ENCODE assay signal across 18 cellular contexts in the genomic region with DNA sequence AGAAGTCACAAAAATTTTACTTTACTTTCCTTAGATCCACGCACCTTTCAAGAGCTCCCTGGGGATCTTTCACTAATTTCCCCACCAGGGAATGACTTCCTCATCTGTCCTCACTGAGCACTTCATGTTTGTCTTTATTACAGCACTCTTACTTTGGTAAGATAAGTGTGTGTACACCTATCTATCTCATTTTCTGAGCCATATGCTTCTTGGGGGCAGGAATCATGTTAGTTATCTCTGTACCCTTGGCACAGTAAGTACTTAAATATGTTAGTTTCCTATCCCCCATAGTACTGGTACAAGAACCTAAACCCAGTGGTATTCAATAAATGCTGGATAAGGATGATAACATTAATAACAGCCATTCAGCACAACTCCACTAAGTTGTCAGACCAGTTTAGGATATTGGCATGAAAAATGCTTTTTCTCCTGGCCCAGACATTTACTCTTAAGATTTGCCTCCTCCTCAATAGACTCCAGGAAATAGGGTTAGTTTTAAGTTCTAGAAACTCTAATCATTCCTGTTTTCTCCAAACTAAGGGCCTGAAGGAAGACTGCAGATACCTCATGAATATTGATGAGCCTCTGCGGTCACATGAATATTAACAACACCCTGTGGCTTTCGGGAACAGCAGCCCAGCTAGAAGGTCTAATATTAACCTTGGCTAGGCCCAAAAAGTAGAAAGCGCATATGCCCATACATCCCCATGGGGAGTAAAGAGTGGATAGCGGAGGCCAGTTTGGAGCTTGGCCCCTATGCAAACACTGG. TPM values are rescaled to one million over a fixed set of nuclear protein-coding genes. Genes with fewer than 3 reads are reported as not detected.
DNase-seq lines count a peak whose midpoint lies in the region; ATAC-seq and TF ChIP-seq lines count a peak whose summit lies in the region.
"Had no signal": no experiment of that assay in that cellular context is flagged by ENCODE, and none has a peak within 500 bp of the region (broad histone marks: within the 10 kb centered on the region; RNA-seq: fewer than 3 reads in every experiment).

No MANE protein-coding gene starts in this region.

- H3K9ac ChIP-seq in duodenal mucosa (ENCODE audit: low read depth in 1 of 2, low read length in 2 of 2): peak overlapping the region in 1 of 2 donors; percentile 34

- H3K4me1 ChIP-seq in PC-9 (replicated peaks; ENCODE audit: insufficient read depth): peaks cover 42% of the 10 kb centered on the region
- H3K4me1 ChIP-seq in duodenal mucosa (ENCODE audit: control insufficient read depth in 1 of 2, insufficient read depth in 2 of 2, low read length in 2 of 2): peaks cover 62 to 69% of the 10 kb centered on the region in 2 donors
- H3K4me1 ChIP-seq in muscle layer of duodenum (ENCODE audit: control insufficient read depth in 1 of 2, insufficient read depth in 2 of 2, low read length in 2 of 2): peaks cover 0 to 6% of the 10 kb centered on the region in 2 donors

- DNase-seq in Ammon's horn (ENCODE audit: low spot score): peak; percentile 14
- DNase-seq in PC-9: peak in 1 of 2 experiments; percentile 44
- DNase-seq in activated naive CD4-positive, alpha-beta T cell treated with anti-CD3 and anti-CD28 coated beads, Interleukin-2, amount 50 U/mL, for 72 hours (ENCODE audit: low spot score in 2 of 2): no peak
- DNase-seq in dedifferentiated amniotic fluid mesenchymal stem cell (ENCODE audit: extremely low spot score): no peak
- no peak for DNase-seq in GDM1 (lab: John Stamatoyannopoulos, UW)
- DNase-seq: activated CD4-positive, CD25-positive, alpha-beta regulatory T cell treated with anti-CD3 and anti-CD28 coated beads, Interleukin-2, amount 50 U/mL, for 72 hours; CD8-positive, alpha-beta T cell; Kasumi-1; NCI-H1436; nephron progenitor cell; stimulated activated CD4-positive, alpha-beta T cell treated with anti-CD3 and anti-CD28 coated beads, Interleukin-12 subunit alpha, Interleukin-12 subunit beta, amount 100 ng/mL, for 4 hours; stimulated activated naive B cell treated with anti-CD40 and anti-IgM and Interleukin-4, amounts not matched to agents 10 μg/mL and 1 μg/mL and 100 μg/mL, for 72 hours; upper lobe of left lung had no signal

- H3K27ac ChIP-seq in PC-9 (no peak overlapping the region), duodenal mucosa (ENCODE audit: low read depth, low read length) (peak overlapping the region; percentile 70), muscle layer of duodenum (ENCODE audit: low read length) (peak overlapping the region; percentile 81)

- no peaks in the 10 kb centered on the region for H3K9me3 Mint-ChIP-seq in activated naive CD4-positive, alpha-beta T cell treated with anti-CD3 and anti-CD28 coated beads, Interleukin-2, amount 50 U/mL, for 72 hours
- H3K9me3 Mint-ChIP-seq: CD8-positive, alpha-beta T cell; nephron progenitor cell; stimulated activated naive B cell treated with anti-CD40 and anti-IgM and Interleukin-4, amounts not matched to agents 10 μg/mL and 1 μg/mL and 100 μg/mL, for 72 hours; T-helper 1 cell treated with Interleukin-12 subunit alpha and Interleukin-12 subunit beta and Interleukin-4 antibody, amounts not matched to agents 30 μg/mL and 1 μg/mL, for 36 hours had no signal

- intact Hi-C loops in PC-9 (cut with micrococcal nuclease; ENCODE audit: unreplicated experiment): no loop called here

- H3K4me3 ChIP-seq in PC-9 (no peak overlapping the region), duodenal mucosa (ENCODE audit: low read depth in 1 of 2, low read length in 2 of 2) (peak overlapping the region in 1 of 2 donors; percentile 36), muscle layer of duodenum (ENCODE audit: low read depth in 1 of 2, low read length in 2 of 2) (no peak overlapping the region)
- H3K4me3 ChIP-seq: upper lobe of left lung had no signal

- no peak for TF ChIP-seq CTCF in PC-9 (conservative IDR thresholded peaks at IDR 0.05)

- H3K4me2 ChIP-seq in PC-9: peak overlapping the region; percentile 34

- H3K36me3 ChIP-seq in PC-9 (ENCODE audit: low read depth) (no peaks in the 10 kb centered on the region), duodenal mucosa (ENCODE audit: control insufficient read depth in 1 of 2, insufficient read depth in 2 of 2, low read length in 2 of 2) (no peaks in the 10 kb centered on the region), muscle layer of duodenum (ENCODE audit: control insufficient read depth in 1 of 2, insufficient read depth in 2 of 2, low read length in 2 of 2) (peaks cover 0 to 8% of the 10 kb centered on the region in 2 donors)
- H3K36me3 ChIP-seq: upper lobe of left lung had no signal

- no peak for ATAC-seq in activated naive CD4-positive, alpha-beta T cell treated with anti-CD3 and anti-CD28 coated beads, Interleukin-2, amount 50 U/mL, for 72 hours
- ATAC-seq in GM18858 (IDR thresholded peaks at IDR 0.05; ENCODE audit: unreplicated experiment): no peak
- ATAC-seq: CD8-positive, alpha-beta T cell; Right ventricle myocardium inferior; stimulated activated naive B cell treated with anti-CD40 and anti-IgM and Interleukin-4, amounts not matched to agents 10 μg/mL and 1 μg/mL and 100 μg/mL, for 72 hours had no signal

- BruUV-seq in PC-9 (replicated peaks; lab: Mats Ljungman, UMichigan): no TSS peak

- H3K79me2 ChIP-seq in PC-9 (ENCODE audit: low read depth): no peaks in the 10 kb centered on the region

- no peaks in the 10 kb centered on the region for H3K27me3 ChIP-seq in PC-9 (ENCODE audit: insufficient read depth, low read depth)
- no peaks in the 10 kb centered on the region for H3K27me3 ChIP-seq in duodenal mucosa (ENCODE audit: control insufficient read depth in 1 of 2, insufficient read depth in 2 of 2, low read length in 2 of 2)
- no peaks in the 10 kb centered on the region for H3K27me3 ChIP-seq in muscle layer of duodenum (ENCODE audit: low read depth, low read length)
- H3K27me3 ChIP-seq: upper lobe of left lung had no signal

- H3F3A ChIP-seq in PC-9 (ENCODE audit: insufficient read depth, low read depth): peaks cover 15% of the 10 kb centered on the region; the same call in 1 of the 2 replicates

- CTCF ChIA-PET in PC-9 (lab: Charles Lee): interaction anchor here (0.6 to 0.7 kb wide), 2 partner anchors 22 to 25 kb away, joined by 4 to 8 read pairs; no protein-coding TSS in a partner anchor

- no peaks in the 10 kb centered on the region; the same call in 1 of the 2 replicates for H4K20me1 ChIP-seq in PC-9 (ENCODE audit: insufficient read depth)

- H3K36me3 Mint-ChIP-seq in activated naive CD4-positive, alpha-beta T cell treated with anti-CD3 and anti-CD28 coated beads, Interleukin-2, amount 50 U/mL, for 72 hours: no peaks in the 10 kb centered on the region

- no peaks in the 10 kb centered on the region for H3K9me2 ChIP-seq in PC-9 (ENCODE audit: insufficient read depth)

- no peak overlapping the region for H3K27ac Mint-ChIP-seq in activated naive CD4-positive, alpha-beta T cell treated with anti-CD3 and anti-CD28 coated beads, Interleukin-2, amount 50 U/mL, for 72 hours
- H3K27ac Mint-ChIP-seq: CD8-positive, alpha-beta T cell; nephron progenitor cell; stimulated activated naive B cell treated with anti-CD40 and anti-IgM and Interleukin-4, amounts not matched to agents 10 μg/mL and 1 μg/mL and 100 μg/mL, for 72 hours; T-helper 1 cell treated with Interleukin-12 subunit alpha and Interleukin-12 subunit beta and Interleukin-4 antibody, amounts not matched to agents 30 μg/mL and 1 μg/mL, for 36 hours had no signal

- POLR2A ChIA-PET in PC-9 (lab: Charles Lee; ENCODE audit: unreplicated experiment): interaction anchor here (0.7 kb wide), 1 partner anchor 261 kb away, joined by 13 read pairs; no protein-coding TSS in a partner anchor

- H3K9me3 ChIP-seq in PC-9 (ENCODE audit: insufficient read depth, low read depth) (no peaks in the 10 kb centered on the region), duodenal mucosa (ENCODE audit: control insufficient read depth in 1 of 2, low read length in 2 of 2) (no peaks in the 10 kb centered on the region), muscle layer of duodenum (ENCODE audit: control insufficient read depth in 1 of 2, low read length in 2 of 2) (no peaks in the 10 kb centered on the region)
- H3K9me3 ChIP-seq: upper lobe of left lung had no signal

- H2AFZ ChIP-seq in PC-9: no peak overlapping the region

RNA-seq across cellular contexts. Expression of a gene that starts 38.2 kb away (rescaled TPM):
- total RNA-seq in PC-9 (2021): 9.8 and 11.2 TPM in 2 replicates
- 10 to 100 TPM; 20.9 to 25.0 TPM for total RNA-seq in activated naive CD4-positive, alpha-beta T cell treated with anti-CD3 and anti-CD28 coated beads, Interleukin-2, amount 50 U/mL, for 72 hours

RNA-seq across cellular contexts. Expression of a gene that starts 47.4 kb away (rescaled TPM):
- 7.1 and 7.9 TPM in 2 replicates for total RNA-seq in PC-9 (2021)
- total RNA-seq in activated naive CD4-positive, alpha-beta T cell treated with anti-CD3 and anti-CD28 coated beads, Interleukin-2, amount 50 U/mL, for 72 hours: 1 to 10 TPM; 1.5 to 2.8 TPM

RNA-seq across cellular contexts. Expression of a gene that starts 54.3 kb away (rescaled TPM):
- total RNA-seq in PC-9 (2021): 36.5 and 37.1 TPM in 2 replicates
- 10 to 100 TPM; 46.9 to 48.0 TPM for total RNA-seq in activated naive CD4-positive, alpha-beta T cell treated with anti-CD3 and anti-CD28 coated beads, Interleukin-2, amount 50 U/mL, for 72 hours

RNA-seq across cellular contexts. Expression of a gene that starts 55.7 kb away (rescaled TPM):
- total RNA-seq in PC-9 (2021): 77.0 and 84.4 TPM in 2 replicates
- total RNA-seq in activated naive CD4-positive, alpha-beta T cell treated with anti-CD3 and anti-CD28 coated beads, Interleukin-2, amount 50 U/mL, for 72 hours: 100 to 1,000 TPM in 1 of 2 donors, 10 to 100 TPM in 1; 93.0 to 120 TPM
